Comparison of ENCODE assay signal across 21 cellular contexts in the genomic region with DNA sequence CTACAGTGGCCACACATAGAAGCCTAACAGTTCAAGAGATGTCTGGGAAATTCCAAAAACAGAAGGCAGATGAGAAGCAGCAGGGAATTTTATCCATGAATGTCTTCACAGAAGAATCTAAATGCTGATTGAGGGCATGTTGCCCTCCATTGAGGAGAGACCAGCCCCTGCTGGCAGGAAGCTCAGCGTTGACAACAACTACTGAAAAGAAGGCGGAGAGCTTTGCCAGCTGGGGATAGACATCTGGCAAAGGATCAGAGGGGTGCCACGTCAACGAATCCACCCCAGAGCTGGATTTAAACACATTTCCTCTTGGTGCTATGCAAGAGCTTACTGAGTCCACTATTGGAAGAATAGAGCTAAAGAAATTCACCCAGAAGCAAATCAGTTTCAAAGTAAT.
DNase-seq lines count a peak whose midpoint lies in the region; ATAC-seq and TF ChIP-seq lines count a peak whose summit lies in the region.
"Had no signal": no experiment of that assay in that cellular context is flagged by ENCODE, and none has a peak within 500 bp of the region (broad histone marks: within the 10 kb centered on the region; RNA-seq: fewer than 3 reads in every experiment).

No MANE protein-coding gene starts in this region.

- H3K27me3 ChIP-seq in breast epithelium: no peaks in the 10 kb centered on the region
- H3K27me3 ChIP-seq: hepatocyte, neutrophil, right lobe of liver, uterus had no signal

- ATAC-seq in WTC11 (peak; percentile 93), HG02798 (IDR thresholded peaks at IDR 0.05; ENCODE audit: poor library complexity, unreplicated experiment) (no peak)
- ATAC-seq: activated T-cell treated with anti-CD3 and anti-CD28 coated beads, Interleukin-2, amount 50 U/mL, for 72 hours; left colon; right lobe of liver; stimulated activated naive CD8-positive, alpha-beta T cell treated with anti-CD3 and anti-CD28 coated beads, Interleukin-15, amount 100 ng/mL, for 72 hours had no signal

- H3K4me3 ChIP-seq in breast epithelium: no peak overlapping the region
- H3K4me3 ChIP-seq: hepatocyte, right lobe of liver, uterus had no signal

- TF ChIP-seq POLR2A in breast epithelium (IDR thresholded peaks at IDR 0.05): no peak

- CTCF ChIA-PET in WTC11 (lab: Charles Lee): interaction anchor here (1.0 to 1.1 kb wide), 2 partner anchors 38 to 107 kb away, joined by 3 read pairs; no protein-coding TSS in a partner anchor

- no peak overlapping the region for H3K4me3 Mint-ChIP-seq in WTC11
- H3K4me3 Mint-ChIP-seq: activated CD4-positive, alpha-beta memory T cell treated with anti-CD3 and anti-CD28 coated beads, Interleukin-2, amount 10 ng/mL, durations not matched to agents 7 days and 5 days; activated naive CD8-positive, alpha-beta T cell treated with anti-CD3 and anti-CD28 coated beads, Interleukin-2, amount 10 ng/mL, durations not matched to agents 7 days and 5 days; activated T-cell treated with anti-CD3 and anti-CD28 coated beads, Interleukin-2, amount 50 U/mL, for 72 hours; CD4-positive, alpha-beta T cell; stimulated activated naive CD8-positive, alpha-beta T cell treated with anti-CD3 and anti-CD28 coated beads, Interleukin-15, amount 100 ng/mL, for 72 hours had no signal

- TF ChIP-seq CTCF in WTC11 (IDR thresholded peaks at IDR 0.05): no peak
- no peak for TF ChIP-seq CTCF in breast epithelium (IDR thresholded peaks at IDR 0.05)

- H3K27me3 Mint-ChIP-seq in WTC11 (ENCODE audit: low read depth): no peaks in the 10 kb centered on the region
- H3K27me3 Mint-ChIP-seq: activated CD4-positive, alpha-beta memory T cell treated with anti-CD3 and anti-CD28 coated beads, Interleukin-2, amount 10 ng/mL, durations not matched to agents 7 days and 5 days; activated naive CD8-positive, alpha-beta T cell treated with anti-CD3 and anti-CD28 coated beads, Interleukin-2, amount 10 ng/mL, durations not matched to agents 7 days and 5 days; CD4-positive, alpha-beta T cell; stimulated activated naive CD8-positive, alpha-beta T cell treated with anti-CD3 and anti-CD28 coated beads, Interleukin-15, amount 100 ng/mL, for 72 hours had no signal

- POLR2A ChIA-PET in WTC11 (lab: Charles Lee): no interaction called here

- H3K27ac ChIP-seq in temporal lobe (ENCODE audit: low read depth, low read length) (peak overlapping the region; percentile 90), breast epithelium (no peak overlapping the region)
- H3K27ac ChIP-seq: hepatocyte, neutrophil, right lobe of liver, uterus had no signal

- no peaks in the 10 kb centered on the region for H3K4me1 ChIP-seq in breast epithelium
- H3K4me1 ChIP-seq: right lobe of liver, uterus had no signal

- intact Hi-C loops in breast epithelium (cut with DNase I; ENCODE audit: low total_unique reads): no loop called here

- peaks cover 19% of the 10 kb centered on the region for H3K4me1 Mint-ChIP-seq in WTC11
- H3K4me1 Mint-ChIP-seq: activated CD4-positive, alpha-beta memory T cell treated with anti-CD3 and anti-CD28 coated beads, Interleukin-2, amount 10 ng/mL, durations not matched to agents 7 days and 5 days; activated naive CD8-positive, alpha-beta T cell treated with anti-CD3 and anti-CD28 coated beads, Interleukin-2, amount 10 ng/mL, durations not matched to agents 7 days and 5 days; stimulated activated naive CD8-positive, alpha-beta T cell treated with anti-CD3 and anti-CD28 coated beads, Interleukin-15, amount 100 ng/mL, for 72 hours had no signal

- no peaks in the 10 kb centered on the region for H3K36me3 Mint-ChIP-seq in WTC11
- H3K36me3 Mint-ChIP-seq: activated naive CD8-positive, alpha-beta T cell treated with anti-CD3 and anti-CD28 coated beads, Interleukin-2, amount 10 ng/mL, durations not matched to agents 7 days and 5 days had no signal

- H3K9me3 Mint-ChIP-seq in WTC11: no peaks in the 10 kb centered on the region
- H3K9me3 Mint-ChIP-seq: activated CD4-positive, alpha-beta memory T cell treated with anti-CD3 and anti-CD28 coated beads, Interleukin-2, amount 10 ng/mL, durations not matched to agents 7 days and 5 days; activated naive CD8-positive, alpha-beta T cell treated with anti-CD3 and anti-CD28 coated beads, Interleukin-2, amount 10 ng/mL, durations not matched to agents 7 days and 5 days; CD4-positive, alpha-beta T cell; stimulated activated naive CD8-positive, alpha-beta T cell treated with anti-CD3 and anti-CD28 coated beads, Interleukin-15, amount 100 ng/mL, for 72 hours had no signal

- H3K27ac Mint-ChIP-seq in WTC11: peak overlapping the region; percentile 51
- H3K27ac Mint-ChIP-seq: activated CD4-positive, alpha-beta memory T cell treated with anti-CD3 and anti-CD28 coated beads, Interleukin-2, amount 10 ng/mL, durations not matched to agents 7 days and 5 days; activated naive CD8-positive, alpha-beta T cell treated with anti-CD3 and anti-CD28 coated beads, Interleukin-2, amount 10 ng/mL, durations not matched to agents 7 days and 5 days; activated T-cell treated with anti-CD3 and anti-CD28 coated beads, Interleukin-2, amount 50 U/mL, for 72 hours; CD4-positive, alpha-beta T cell; stimulated activated naive CD8-positive, alpha-beta T cell treated with anti-CD3 and anti-CD28 coated beads, Interleukin-15, amount 100 ng/mL, for 72 hours had no signal

- no peaks in the 10 kb centered on the region for H3K9me3 ChIP-seq in breast epithelium
- H3K9me3 ChIP-seq: neutrophil, right lobe of liver, uterus had no signal

- DNase-seq in NCI-H82 (lab: John Stamatoyannopoulos, UW) (peak; percentile 48), NCI-H82 treated with DMSO at 0.1 percent for 48 hours (lab: John Stamatoyannopoulos, UW; ENCODE audit: unreplicated experiment) (no peak), WTC11 (ENCODE audit: low spot score) (peak; percentile 18), hypothalamus (lab: John Stamatoyannopoulos, UW) (peak in 39 of 51 donors; percentile 1 to 79 (median 36)), activated gamma-delta T cell treated with Interleukin-2 at 50 U/mL for 16 hours (no peak), breast epithelium (ENCODE audit: low spot score in 2 of 2) (no peak)
- DNase-seq: activated CD4-positive, alpha-beta memory T cell treated with anti-CD3 and anti-CD28 coated beads, Interleukin-2, amount 10 ng/mL, durations not matched to agents 7 days and 5 days; activated naive CD8-positive, alpha-beta T cell treated with anti-CD3 and anti-CD28 coated beads, Interleukin-2, amount 10 ng/mL, durations not matched to agents 7 days and 5 days; activated T-cell treated with anti-CD3 and anti-CD28 coated beads, Interleukin-2, amount 50 U/mL, for 72 hours; CD4-positive, alpha-beta T cell; IMR-90; left colon; MV-4-11; right lobe of liver; stimulated activated naive CD8-positive, alpha-beta T cell treated with anti-CD3 and anti-CD28 coated beads, Interleukin-15, amount 100 ng/mL, for 72 hours; SW 1271; uterus had no signal

- no peaks in the 10 kb centered on the region for H3K36me3 ChIP-seq in breast epithelium
- H3K36me3 ChIP-seq: neutrophil, right lobe of liver, uterus had no signal

TF ChIP-seq in WTC11, 78 proteins besides CTCF, POLR2A, EP300 and RAD21:
- TF ChIP-seq SP1 (CRISPR knock-in tag; conservative IDR thresholded peaks at IDR 0.05): 0 out of 2 replicates have a peak, but pooled peaks have one; percentile 29
- peak; percentile 29; the same call in 1 of the 2 replicates for TF ChIP-seq ZNF423 (CRISPR knock-in tag; IDR thresholded peaks at IDR 0.05)
- TF ChIP-seq, protein P1, sequence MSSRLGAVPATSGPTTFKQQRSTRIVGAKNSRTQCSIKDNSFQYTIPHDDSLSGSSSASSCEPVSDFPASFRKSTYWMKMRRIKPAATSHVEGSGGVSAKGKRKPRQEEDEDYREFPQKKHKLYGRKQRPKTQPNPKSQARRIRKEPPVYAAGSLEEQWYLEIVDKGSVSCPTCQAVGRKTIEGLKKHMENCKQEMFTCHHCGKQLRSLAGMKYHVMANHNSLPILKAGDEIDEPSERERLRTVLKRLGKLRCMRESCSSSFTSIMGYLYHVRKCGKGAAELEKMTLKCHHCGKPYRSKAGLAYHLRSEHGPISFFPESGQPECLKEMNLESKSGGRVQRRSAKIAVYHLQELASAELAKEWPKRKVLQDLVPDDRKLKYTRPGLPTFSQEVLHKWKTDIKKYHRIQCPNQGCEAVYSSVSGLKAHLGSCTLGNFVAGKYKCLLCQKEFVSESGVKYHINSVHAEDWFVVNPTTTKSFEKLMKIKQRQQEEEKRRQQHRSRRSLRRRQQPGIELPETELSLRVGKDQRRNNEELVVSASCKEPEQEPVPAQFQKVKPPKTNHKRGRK (CRISPR knock-in tag; IDR thresholded peaks at IDR 0.05; ENCODE audit: borderline replicate concordance): no peak
- TF ChIP-seq, protein P2, sequence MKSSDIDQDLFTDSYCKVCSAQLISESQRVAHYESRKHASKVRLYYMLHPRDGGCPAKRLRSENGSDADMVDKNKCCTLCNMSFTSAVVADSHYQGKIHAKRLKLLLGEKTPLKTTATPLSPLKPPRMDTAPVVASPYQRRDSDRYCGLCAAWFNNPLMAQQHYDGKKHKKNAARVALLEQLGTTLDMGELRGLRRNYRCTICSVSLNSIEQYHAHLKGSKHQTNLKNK (CRISPR knock-in tag; IDR thresholded peaks at IDR 0.05): no peak
- TF ChIP-seq TEAD1 (CRISPR knock-in tag; IDR thresholded peaks at IDR 0.05): peak; percentile 38; the same call in 1 of the 2 replicates
- no peak for TF ChIP-seq NFE2L1 (CRISPR knock-in tag; IDR thresholded peaks at IDR 0.05)
- 0 out of 2 replicates have a peak, but pooled peaks have one; percentile 30 for TF ChIP-seq ZSCAN18 (CRISPR knock-in tag; IDR thresholded peaks at IDR 0.05)
TF ChIP-seq in WTC11: peak in this region for 4.

Comparison
In these comparisons a context has a peak if more than half of its experiments do, and no peak if none do; other contexts are left out.
1. DNase-seq: peak in NCI-H82 (single experiment), WTC11 (single experiment) and hypothalamus (39 of 51); none in NCI-H82 treated with DMSO at 0.1 percent for 48 hours (single experiment), activated gamma-delta T cell treated with Interleukin-2 at 50 U/mL for 16 hours (single experiment) and breast epithelium (0 of 2).